9 cellular contexts compared by ENCODE assay signal in genomic region chr1:54474500-54475235, GRCh38.
DNase-seq lines count a peak whose midpoint lies in the region; ATAC-seq and TF ChIP-seq lines count a peak whose summit lies in the region.
"Had no signal": no experiment of that assay in that cellular context is flagged by ENCODE, and none has a peak within 500 bp of the region (broad histone marks: within the 10 kb centered on the region; RNA-seq: fewer than 3 reads in every experiment).

No MANE protein-coding gene starts in this region.

- DNase-seq in Peyer's patch (peak; percentile 42 to 63 (median 62)), esophagus squamous epithelium (lab: John Stamatoyannopoulos, UW) (no peak), trophoblast cell (peak in 1 of 2 donors; percentile 32), ureter (ENCODE audit: low spot score) (no peak)
- no peak for DNase-seq in activated T-helper 2 cell treated with anti-CD3 and anti-CD28 coated beads, Interferon-gamma antibody, Interleukin-2, Interleukin-4, amounts not matched to agents 10 μg/mL and 5 μg/mL and 100 μg/mL, durations not matched to agents 14 hours and 24 hours and 36 hours (ENCODE audit: low spot score)
- DNase-seq: stimulated activated CD4-positive, alpha-beta T cell treated with anti-CD3 and anti-CD28 coated beads, Interleukin-2, amount 100 ng/mL, for 48 hours had no signal

- H4K8ac ChIP-seq in trophoblast cell (ENCODE audit: low read depth, low read length), result peak overlapping the region; percentile 30

- H3K9ac ChIP-seq in trophoblast cell (ENCODE audit: low read length), result no peak overlapping the region

- peak overlapping the region; percentile 6 for H4K91ac ChIP-seq in trophoblast cell (ENCODE audit: low read depth, low read length)

- peak overlapping the region; percentile 61 for H2BK12ac ChIP-seq in trophoblast cell (ENCODE audit: low read length)

- H3K27me3 ChIP-seq in DOHH2 (ENCODE audit: control insufficient read depth, low read length) (peaks cover 35% of the 10 kb centered on the region), Peyer's patch (peaks cover 0 to 3% of the 10 kb centered on the region in 2 donors), esophagus squamous epithelium (peaks cover 0 to 21% (median 0%) of the 10 kb centered on the region in 4 donors), trophoblast cell (ENCODE audit: insufficient read depth, low read length) (no peaks in the 10 kb centered on the region)

- no peak overlapping the region for H3K27ac Mint-ChIP-seq in activated T-helper 2 cell treated with anti-CD3 and anti-CD28 coated beads, Interferon-gamma antibody, Interleukin-2, Interleukin-4, amounts not matched to agents 10 μg/mL and 5 μg/mL and 100 μg/mL, durations not matched to agents 14 hours and 24 hours and 36 hours

- H3K9me3 ChIP-seq in DOHH2 (ENCODE audit: control insufficient read depth, insufficient read depth, low read length) (no peaks in the 10 kb centered on the region), Peyer's patch (no peaks in the 10 kb centered on the region), esophagus squamous epithelium (no peaks in the 10 kb centered on the region), trophoblast cell (ENCODE audit: insufficient read depth, low read depth, low read length) (no peaks in the 10 kb centered on the region)

- H3K36me3 ChIP-seq in DOHH2 (ENCODE audit: control insufficient read depth, low read length) (no peaks in the 10 kb centered on the region), Peyer's patch (no peaks in the 10 kb centered on the region), esophagus squamous epithelium (no peaks in the 10 kb centered on the region), trophoblast cell (ENCODE audit: control insufficient read depth in 1 of 2, insufficient read depth in 2 of 2, low read length in 2 of 2) (no peaks in the 10 kb centered on the region)

- H2BK120ac ChIP-seq in trophoblast cell (ENCODE audit: insufficient read depth, low read length, poor library complexity), result peak overlapping the region; percentile 46

- peak overlapping the region; percentile 55 for H3K4me3 ChIP-seq in DOHH2 (ENCODE audit: low read length)
- H3K4me3 ChIP-seq in Peyer's patch, result peak overlapping the region; percentile 32 to 59 (median 54)
- H3K4me3 ChIP-seq in esophagus squamous epithelium, result peak overlapping the region; percentile 21 to 66 (median 38)
- H3K4me3 ChIP-seq in trophoblast cell (ENCODE audit: low read depth, low read length), result peak overlapping the region; percentile 41

- H3K27ac ChIP-seq in DOHH2 (ENCODE audit: low read depth, low read length) (no peak overlapping the region), Peyer's patch (peak overlapping the region in 1 of 4 donors; percentile 68), esophagus squamous epithelium (peak overlapping the region in 1 of 4 donors; percentile 25), trophoblast cell (ENCODE audit: low read depth, low read length) (no peak overlapping the region)

- no peaks in the 10 kb centered on the region for H3K9me2 ChIP-seq in DOHH2 (replicated peaks; ENCODE audit: control insufficient read depth, low read length)

- H3F3A ChIP-seq in DOHH2 (ENCODE audit: control insufficient read depth, insufficient read depth), result no peaks in the 10 kb centered on the region

- ATAC-seq in GM18861 (IDR thresholded peaks at IDR 0.05; ENCODE audit: unreplicated experiment) (no peak), HG03565 (IDR thresholded peaks at IDR 0.05; ENCODE audit: unreplicated experiment) (no peak)

- 13 to 23% methylated on average over 3 of the region's 47 CpGs for WGBS in esophagus squamous epithelium, 2 donors
- WGBS in trophoblast cell (ENCODE audit: extremely low coverage, insufficient coverage, insufficient read length), result no CpG with 5 or more reads among the region's 47 CpGs

- H3K23ac ChIP-seq in trophoblast cell (ENCODE audit: low read length), result no peak overlapping the region

- no peak overlapping the region for H3K18ac ChIP-seq in trophoblast cell (ENCODE audit: low read length)

- no peaks in the 10 kb centered on the region for H3K79me2 ChIP-seq in DOHH2 (ENCODE audit: control insufficient read depth, low read length)
- no peaks in the 10 kb centered on the region for H3K79me2 ChIP-seq in trophoblast cell (ENCODE audit: control insufficient read depth, insufficient read depth, low read length, poor library complexity)

- H2BK5ac ChIP-seq in trophoblast cell (ENCODE audit: low read depth, low read length, poor library complexity), result no peak overlapping the region

- H3K4me2 ChIP-seq in DOHH2 (ENCODE audit: low read length), result peak overlapping the region; percentile 65
- H3K4me2 ChIP-seq in trophoblast cell (ENCODE audit: low read length), result peak overlapping the region; percentile 70

- peak overlapping the region; percentile 31 for H2AFZ ChIP-seq in trophoblast cell (ENCODE audit: insufficient read depth, low read length, poor library complexity)

- peaks cover 35% of the 10 kb centered on the region for H3K4me1 ChIP-seq in DOHH2 (ENCODE audit: control insufficient read depth, low read length)
- peaks cover 0 to 17% (median 2%) of the 10 kb centered on the region in 4 donors for H3K4me1 ChIP-seq in Peyer's patch
- peaks cover 12 to 25% (median 14%) of the 10 kb centered on the region in 3 donors for H3K4me1 ChIP-seq in esophagus squamous epithelium
- peaks cover 28 to 37% of the 10 kb centered on the region in 2 experiments for H3K4me1 ChIP-seq in trophoblast cell (ENCODE audit: control insufficient read depth in 1 of 2, insufficient read depth in 2 of 2, low read length in 2 of 2)

- H3K4ac ChIP-seq in trophoblast cell (ENCODE audit: low read depth, low read length), result no peak overlapping the region

- H3K4me1 Mint-ChIP-seq in activated T-helper 2 cell treated with anti-CD3 and anti-CD28 coated beads, Interferon-gamma antibody, Interleukin-2, Interleukin-4, amounts not matched to agents 10 μg/mL and 5 μg/mL and 100 μg/mL, durations not matched to agents 14 hours and 24 hours and 36 hours (ENCODE audit: low read depth), result peaks cover 18% of the 10 kb centered on the region

- H3K14ac ChIP-seq in trophoblast cell (ENCODE audit: low read length), result no peak overlapping the region

- no peak overlapping the region for H3K4me3 Mint-ChIP-seq in activated T-helper 2 cell treated with anti-CD3 and anti-CD28 coated beads, Interferon-gamma antibody, Interleukin-2, Interleukin-4, amounts not matched to agents 10 μg/mL and 5 μg/mL and 100 μg/mL, durations not matched to agents 14 hours and 24 hours and 36 hours (ENCODE audit: low read depth)

- no peaks in the 10 kb centered on the region for H3K9me3 Mint-ChIP-seq in activated T-helper 2 cell treated with anti-CD3 and anti-CD28 coated beads, Interferon-gamma antibody, Interleukin-2, Interleukin-4, amounts not matched to agents 10 μg/mL and 5 μg/mL and 100 μg/mL, durations not matched to agents 14 hours and 24 hours and 36 hours

- H2AK5ac ChIP-seq in trophoblast cell (ENCODE audit: low read length), result peak overlapping the region; percentile 30

- intact Hi-C loops in esophagus squamous epithelium (cut with DNase I), result no loop called here
- intact Hi-C loops in activated T-helper 2 cell treated with anti-CD3 and anti-CD28 coated beads, Interferon-gamma antibody, Interleukin-2, Interleukin-4, amounts not matched to agents 10 μg/mL and 5 μg/mL and 100 μg/mL, durations not matched to agents 14 hours and 24 hours and 36 hours (cut with micrococcal nuclease), result no loop called here

- TF ChIP-seq CTCF in DOHH2 (IDR thresholded peaks at IDR 0.05; ENCODE audit: low read depth, low read length, poor library complexity, severe bottlenecking), result no peak
- TF ChIP-seq CTCF in Peyer's patch (IDR thresholded peaks at IDR 0.05), result no peak
- TF ChIP-seq CTCF in esophagus squamous epithelium (IDR thresholded peaks at IDR 0.05), result no peak

- peaks cover 17% of the 10 kb centered on the region for H3K79me1 ChIP-seq in trophoblast cell (ENCODE audit: low read length)

- H3K36me3 Mint-ChIP-seq in activated T-helper 2 cell treated with anti-CD3 and anti-CD28 coated beads, Interferon-gamma antibody, Interleukin-2, Interleukin-4, amounts not matched to agents 10 μg/mL and 5 μg/mL and 100 μg/mL, durations not matched to agents 14 hours and 24 hours and 36 hours (ENCODE audit: low read depth), result no peaks in the 10 kb centered on the region

- TF ChIP-seq POLR2A in Peyer's patch (IDR thresholded peaks at IDR 0.05) (no peak), esophagus squamous epithelium (IDR thresholded peaks at IDR 0.05) (no peak)

- peaks cover 29% of the 10 kb centered on the region for H3K27me3 Mint-ChIP-seq in activated T-helper 2 cell treated with anti-CD3 and anti-CD28 coated beads, Interferon-gamma antibody, Interleukin-2, Interleukin-4, amounts not matched to agents 10 μg/mL and 5 μg/mL and 100 μg/mL, durations not matched to agents 14 hours and 24 hours and 36 hours (ENCODE audit: low read depth)

- H4K20me1 ChIP-seq in DOHH2 (ENCODE audit: control insufficient read depth, insufficient read depth, low read depth, low read length), result no peaks in the 10 kb centered on the region

- H4K12ac ChIP-seq in trophoblast cell (ENCODE audit: low read depth, low read length), result no peak overlapping the region

Comparison
In these comparisons a context has a peak if more than half of its experiments do, and no peak if none do; other contexts are left out.
1. DNase-seq: peak in Peyer's patch (3 of 3); none in esophagus squamous epithelium (single experiment), ureter (single experiment) and activated T-helper 2 cell treated with anti-CD3 and anti-CD28 coated beads, Interferon-gamma antibody, Interleukin-2, Interleukin-4, amounts not matched to agents 10 μg/mL and 5 μg/mL and 100 μg/mL, durations not matched to agents 14 hours and 24 hours and 36 hours (single experiment).
2. Peak in every context shown above with its lines, with median percentiles within 50 percentile points of each other: H3K4me3 ChIP-seq.